In genomic region chr15:70182858-70183695, GRCh38 we compare ENCODE assay signal across 18 cellular contexts.
A peak's percentile ranks its signal among the peaks of the same experiment; 100 is the strongest.
DNase-seq lines count a peak whose midpoint lies in the region; ATAC-seq, FAIRE-seq and TF ChIP-seq lines count a peak whose summit lies in the region.
"Had no signal": no experiment of that assay in that cellular context is flagged by ENCODE, and none has a peak within 500 bp of the region (broad histone marks: within the 10 kb centered on the region; RNA-seq: fewer than 3 reads in every experiment).

No MANE protein-coding gene starts in this region.

- no peak for TF ChIP-seq CTCF in SK-N-SH (IDR thresholded peaks at IDR 0.05)
- TF ChIP-seq CTCF in NB4 (IDR thresholded peaks at IDR 0.05; ENCODE audit: low read depth, low read length): peak; percentile 4
- peak; percentile 52 to 60 (median 54) for TF ChIP-seq CTCF in H1 (IDR thresholded peaks at IDR 0.05; ENCODE audit: control extremely low read depth in 1 of 3, insufficient read depth in 1 of 3, low read depth in 1 of 3, low read length in 3 of 3)
- no peak for TF ChIP-seq CTCF in spleen (IDR thresholded peaks at IDR 0.05 in 8 of 11, conservative IDR thresholded peaks at IDR 0.05 in 3 of 11)

- TF ChIP-seq EP300 in SK-N-SH (IDR thresholded peaks at IDR 0.05; ENCODE audit: borderline replicate concordance in 1 of 2, low read depth in 1 of 2, low read length in 1 of 2) (no peak), H1 (IDR thresholded peaks at IDR 0.05; ENCODE audit: borderline replicate concordance in 1 of 2, low read depth in 2 of 2, low read length in 2 of 2) (no peak)

- no peaks in the 10 kb centered on the region for H3K9me3 Mint-ChIP-seq in activated T-helper 2 cell treated with anti-CD3 and anti-CD28 coated beads, Interferon-gamma antibody, Interleukin-2, Interleukin-4, amounts not matched to agents 10 μg/mL and 5 μg/mL and 100 μg/mL, durations not matched to agents 14 hours and 24 hours and 36 hours
- H3K9me3 Mint-ChIP-seq: stimulated activated effector memory CD8-positive, alpha-beta T cell treated with anti-CD3 and anti-CD28 coated beads, Interleukin-12 subunit alpha, Interleukin-12 subunit beta, amount 100 ng/mL, for 72 hours had no signal

- no peaks in the 10 kb centered on the region for H3K9me2 ChIP-seq in SK-N-SH

- intact Hi-C loops in spleen (cut with DNase I; ENCODE audit: low total_unique reads): no loop called here
- intact Hi-C loops in activated T-helper 2 cell treated with anti-CD3 and anti-CD28 coated beads, Interferon-gamma antibody, Interleukin-2, Interleukin-4, amounts not matched to agents 10 μg/mL and 5 μg/mL and 100 μg/mL, durations not matched to agents 14 hours and 24 hours and 36 hours (cut with micrococcal nuclease): no loop called here

- no peak overlapping the region for H2BK120ac ChIP-seq in H1 (replicated peaks; ENCODE audit: low read depth, low read length)

- H2BK12ac ChIP-seq in H1 (ENCODE audit: low read depth, low read length): no peak overlapping the region

- H3K18ac ChIP-seq in H1 (ENCODE audit: extremely low read depth, low read length): no peak overlapping the region

- no peak overlapping the region for H3K4ac ChIP-seq in H1 (replicated peaks; ENCODE audit: insufficient read length, low read depth, low read length)

- H2BK20ac ChIP-seq in H1 (ENCODE audit: low read length): no peak overlapping the region

- no peak overlapping the region for H3K23ac ChIP-seq in H1 (ENCODE audit: insufficient read length)

- H3F3A ChIP-seq in SK-N-SH (replicated peaks; ENCODE audit: insufficient read depth): no peaks in the 10 kb centered on the region

- no peak overlapping the region for H4K91ac ChIP-seq in H1 (replicated peaks; ENCODE audit: insufficient read length, low read length)

- H4K5ac ChIP-seq in H1 (ENCODE audit: insufficient read length, low read depth, low read length): no peak overlapping the region

- no peak for FAIRE-seq in H1 (lab: Jason Lieb, UNC)
- FAIRE-seq: astrocyte had no signal

- H3K23me2 ChIP-seq in H1 (ENCODE audit: low read depth, low read length): no peaks in the 10 kb centered on the region

- H3K27me3 ChIP-seq in SK-N-SH (ENCODE audit: insufficient read depth) (no peaks in the 10 kb centered on the region), H1 (replicated peaks in 1 of 4; ENCODE audit: control insufficient read depth in 3 of 4, extremely low read depth in 1 of 4, insufficient read depth in 3 of 4, low read length in 3 of 4) (no peaks in the 10 kb centered on the region), spleen (replicated peaks in 1 of 7) (peaks cover 0 to 28% (median 0%) of the 10 kb centered on the region in 7 donors)
- H3K27me3 ChIP-seq: ovary, tibial nerve had no signal

- POLR2A ChIA-PET in SK-N-SH (lab: Yijun Ruan, JAX): no interaction called here
- POLR2A ChIA-PET in H1 (lab: Charles Lee; ENCODE audit: partially characterized antibody): interaction anchor here (0.7 to 1.8 kb wide), 4 partner anchors 9 to 83 kb away, joined by 3 to 4 read pairs (median 3); no protein-coding TSS in a partner anchor

- no peak overlapping the region for H3K4me3 ChIP-seq in SK-N-SH (ENCODE audit: low read depth in 2 of 2, low read length in 1 of 2)
- H3K4me3 ChIP-seq in NB4 (ENCODE audit: low read depth, low read length): no peak overlapping the region
- no peak overlapping the region for H3K4me3 ChIP-seq in H1 (ENCODE audit: extremely low read depth in 1 of 4, insufficient read depth in 2 of 4, low read depth in 3 of 4, low read length in 4 of 4)
- no peak overlapping the region for H3K4me3 ChIP-seq in spleen
- H3K4me3 ChIP-seq: dorsolateral prefrontal cortex, left ventricle myocardium inferior, ovary, tibial nerve had no signal

- H4K20me1 ChIP-seq in SK-N-SH (ENCODE audit: insufficient read depth) (no peaks in the 10 kb centered on the region), H1 (replicated peaks in 1 of 2; ENCODE audit: control insufficient read depth in 1 of 2, insufficient read depth in 2 of 2, low read length in 2 of 2) (no peaks in the 10 kb centered on the region)

- WGBS in SK-N-SH (ENCODE audit: low lambda C conversion rate): 86% methylated on average over 8 of the region's 8 CpGs
- WGBS in H1 (ENCODE audit: extremely low coverage in 1 of 2, insufficient coverage in 1 of 2, insufficient read length in 1 of 2, insufficient replicate concordance in 2 of 2, low coverage in 1 of 2, low lambda C conversion rate in 2 of 2, missing lambda C conversion rate in 1 of 2), 2 experiments: 68% methylated on average over 8 of the region's 8 CpGs; no CpG with 5 or more reads in 1 of the 2 experiments
- 59 to 83% (median 78%) methylated on average over 8 of the region's 8 CpGs for WGBS in spleen, 5 donors

- no peak overlapping the region for H4K8ac ChIP-seq in H1 (ENCODE audit: extremely low read depth, insufficient read depth, low read length)

- H3K4me3 Mint-ChIP-seq in activated T-helper 2 cell treated with anti-CD3 and anti-CD28 coated beads, Interferon-gamma antibody, Interleukin-2, Interleukin-4, amounts not matched to agents 10 μg/mL and 5 μg/mL and 100 μg/mL, durations not matched to agents 14 hours and 24 hours and 36 hours (ENCODE audit: low read depth): no peak overlapping the region
- H3K4me3 Mint-ChIP-seq: stimulated activated effector memory CD8-positive, alpha-beta T cell treated with anti-CD3 and anti-CD28 coated beads, Interleukin-12 subunit alpha, Interleukin-12 subunit beta, amount 100 ng/mL, for 72 hours had no signal

- H3K27ac ChIP-seq in SK-N-SH (ENCODE audit: low read depth in 2 of 2, low read length in 1 of 2) (no peak overlapping the region), H1 (ENCODE audit: low read depth, low read length) (no peak overlapping the region), spleen (no peak overlapping the region)
- H3K27ac ChIP-seq: dorsolateral prefrontal cortex, left ventricle myocardium inferior, ovary, tibial nerve had no signal

- H3K14ac ChIP-seq in H1 (ENCODE audit: insufficient read length): no peak overlapping the region

- H2BK5ac ChIP-seq in H1 (ENCODE audit: low read depth, low read length): no peak overlapping the region

- H3K27me3 Mint-ChIP-seq in activated T-helper 2 cell treated with anti-CD3 and anti-CD28 coated beads, Interferon-gamma antibody, Interleukin-2, Interleukin-4, amounts not matched to agents 10 μg/mL and 5 μg/mL and 100 μg/mL, durations not matched to agents 14 hours and 24 hours and 36 hours (ENCODE audit: low read depth): peaks cover 29% of the 10 kb centered on the region

- no peaks in the 10 kb centered on the region for H3K79me1 ChIP-seq in H1 (ENCODE audit: low read depth, low read length)

- no peaks in the 10 kb centered on the region for H3K36me3 Mint-ChIP-seq in activated T-helper 2 cell treated with anti-CD3 and anti-CD28 coated beads, Interferon-gamma antibody, Interleukin-2, Interleukin-4, amounts not matched to agents 10 μg/mL and 5 μg/mL and 100 μg/mL, durations not matched to agents 14 hours and 24 hours and 36 hours (ENCODE audit: low read depth)
- H3K36me3 Mint-ChIP-seq: stimulated activated effector memory CD8-positive, alpha-beta T cell treated with anti-CD3 and anti-CD28 coated beads, Interleukin-12 subunit alpha, Interleukin-12 subunit beta, amount 100 ng/mL, for 72 hours had no signal

- H3K27ac Mint-ChIP-seq in activated T-helper 2 cell treated with anti-CD3 and anti-CD28 coated beads, Interferon-gamma antibody, Interleukin-2, Interleukin-4, amounts not matched to agents 10 μg/mL and 5 μg/mL and 100 μg/mL, durations not matched to agents 14 hours and 24 hours and 36 hours: no peak overlapping the region
- H3K27ac Mint-ChIP-seq: stimulated activated effector memory CD8-positive, alpha-beta T cell treated with anti-CD3 and anti-CD28 coated beads, Interleukin-12 subunit alpha, Interleukin-12 subunit beta, amount 100 ng/mL, for 72 hours had no signal

- TF ChIP-seq RAD21 in SK-N-SH (IDR thresholded peaks at IDR 0.05; ENCODE audit: low read length) (no peak), H1 (IDR thresholded peaks at IDR 0.05 in 1 of 2, conservative IDR thresholded peaks at IDR 0.05 in 1 of 2; ENCODE audit: low read depth in 2 of 2, low read length in 2 of 2) (peak; percentile 30 to 56; a peak in 3 of 4 replicates)

- ATAC-seq in SK-N-SH treated with all-trans-retinoic acid at 6 μM for 48 hours: no peak
- ATAC-seq in HG03039 (IDR thresholded peaks at IDR 0.05; ENCODE audit: unreplicated experiment): no peak
- ATAC-seq: activated CD4-positive, CD25-positive, alpha-beta regulatory T cell treated with anti-CD3 and anti-CD28 coated beads, Interleukin-2, amount 50 U/mL, for 24 hours; stimulated activated effector memory CD8-positive, alpha-beta T cell treated with anti-CD3 and anti-CD28 coated beads, Interleukin-12 subunit alpha, Interleukin-12 subunit beta, amount 100 ng/mL, for 72 hours had no signal

- no peak overlapping the region for H3K56ac ChIP-seq in H1 (replicated peaks; ENCODE audit: insufficient read length, low read depth, low read length)

- H3K4me2 ChIP-seq in SK-N-SH (no peak overlapping the region), H1 (ENCODE audit: insufficient read depth in 1 of 2, low read depth in 2 of 2, low read length in 2 of 2) (no peak overlapping the region)

- CTCF ChIA-PET in SK-N-SH (lab: Yijun Ruan, JAX) (interaction anchor here (3.0 kb wide), 1 partner anchor 16 kb away, joined by 16 read pairs; no protein-coding TSS in a partner anchor), H1 (lab: Charles Lee; ENCODE audit: partially characterized antibody) (interaction anchor here (0.6 to 3.1 kb wide), 19 partner anchors 10 to 378 kb away, joined by 3 to 12 read pairs (median 3); no protein-coding TSS in a partner anchor)

- H2AFZ ChIP-seq in SK-N-SH (ENCODE audit: low read depth) (no peak overlapping the region), H1 (ENCODE audit: low read length) (no peak overlapping the region)

- H3K9me3 ChIP-seq in SK-N-SH: no peaks in the 10 kb centered on the region
- H3K9me3 ChIP-seq in H1 (ENCODE audit: insufficient read depth in 2 of 2, low read depth in 1 of 2, low read length in 1 of 2): no peaks in the 10 kb centered on the region
- no peaks in the 10 kb centered on the region for H3K9me3 ChIP-seq in spleen
- H3K9me3 ChIP-seq: left ventricle myocardium inferior, ovary, tibial nerve had no signal

- TF ChIP-seq POLR2A in NB4 (IDR thresholded peaks at IDR 0.05; ENCODE audit: extremely low read depth, insufficient read length): no peak
- TF ChIP-seq POLR2A in H1 (IDR thresholded peaks at IDR 0.05; ENCODE audit: control extremely low read depth in 1 of 2, low read depth in 2 of 2, low read length in 2 of 2): no peak
- TF ChIP-seq POLR2A in spleen (IDR thresholded peaks at IDR 0.05): no peak

- H3K4me1 ChIP-seq in SK-N-SH (ENCODE audit: control insufficient read depth in 1 of 2, insufficient read depth in 2 of 2, low read depth in 1 of 2, low read length in 1 of 2) (peaks cover 0 to 54% of the 10 kb centered on the region in 2 experiments; a peak in 1 of 4 replicates), H1 (replicated peaks in 1 of 4; ENCODE audit: control insufficient read depth in 3 of 4, insufficient read depth in 4 of 4, low read length in 3 of 4) (peaks cover 0 to 6% (median 2%) of the 10 kb centered on the region in 4 experiments; a peak in 4 of 7 replicates), spleen (peaks cover 0 to 11% (median 0%) of the 10 kb centered on the region in 6 donors)
- H3K4me1 ChIP-seq: left ventricle myocardium inferior, tibial nerve had no signal

- H3K9ac ChIP-seq in SK-N-SH: no peak overlapping the region
- H3K9ac ChIP-seq in H1 (replicated peaks in 1 of 4; ENCODE audit: extremely low read depth in 1 of 4, low read depth in 3 of 4, low read length in 3 of 4): no peak overlapping the region

- no peaks in the 10 kb centered on the region for H3K79me2 ChIP-seq in SK-N-SH (ENCODE audit: insufficient read depth)
- no peaks in the 10 kb centered on the region for H3K79me2 ChIP-seq in H1 (ENCODE audit: control insufficient read depth in 1 of 2, insufficient read depth in 2 of 2, low read length in 2 of 2)

- H3K36me3 ChIP-seq in SK-N-SH (replicated peaks in 1 of 2; ENCODE audit: control insufficient read depth in 1 of 2, insufficient read depth in 2 of 2, low read length in 1 of 2) (no peaks in the 10 kb centered on the region), H1 (ENCODE audit: control insufficient read depth in 2 of 4, insufficient read depth in 4 of 4, low read length in 3 of 4) (no peaks in the 10 kb centered on the region), spleen (no peaks in the 10 kb centered on the region)
- H3K36me3 ChIP-seq: left ventricle myocardium inferior, ovary, tibial nerve had no signal

- H2BK15ac ChIP-seq in H1 (ENCODE audit: low read length): no peak overlapping the region

- DNase-seq in SK-N-SH (no peak), NB4 (ENCODE audit: low read depth) (no peak), H1 (ENCODE audit: low read depth in 1 of 2, low spot score in 2 of 2) (no peak), spleen (peak; percentile 16), SKM-1 treated with dmso at 0.1 percent for 144 hours (lab: John Stamatoyannopoulos, UW; ENCODE audit: unreplicated experiment) (no peak)
- no peak for DNase-seq in activated T-helper 2 cell treated with anti-CD3 and anti-CD28 coated beads, Interferon-gamma antibody, Interleukin-2, Interleukin-4, amounts not matched to agents 10 μg/mL and 5 μg/mL and 100 μg/mL, durations not matched to agents 14 hours and 24 hours and 36 hours (ENCODE audit: low spot score)
- DNase-seq: activated naive CD4-positive, alpha-beta T cell treated with Interleukin-2 at 50 U/mL for 16 hours; dorsolateral prefrontal cortex; left ventricle myocardium inferior; NCI-H2081; NCI-H69; ovary had no signal

- no peak overlapping the region for H2AK5ac ChIP-seq in H1 (ENCODE audit: low read depth, low read length)

- H3K4me1 Mint-ChIP-seq in activated T-helper 2 cell treated with anti-CD3 and anti-CD28 coated beads, Interferon-gamma antibody, Interleukin-2, Interleukin-4, amounts not matched to agents 10 μg/mL and 5 μg/mL and 100 μg/mL, durations not matched to agents 14 hours and 24 hours and 36 hours (ENCODE audit: low read depth): no peaks in the 10 kb centered on the region
- H3K4me1 Mint-ChIP-seq: stimulated activated effector memory CD8-positive, alpha-beta T cell treated with anti-CD3 and anti-CD28 coated beads, Interleukin-12 subunit alpha, Interleukin-12 subunit beta, amount 100 ng/mL, for 72 hours had no signal

Comparison
In these comparisons a context has a peak if more than half of its experiments do, and no peak if none do; other contexts are left out.
1. CTCF ChIP-seq: peak in NB4 (single experiment) and H1 (3 of 3); none in SK-N-SH (single experiment) and spleen (0 of 11).